25 cellular contexts compared by ENCODE assay signal in genomic region chr16:74756203-74756602, GRCh38. TPM values are rescaled to one million over a fixed set of nuclear protein-coding genes. Genes with fewer than 3 reads are reported as not detected.
A peak's percentile ranks its signal among the peaks of the same experiment; 100 is the strongest.
DNase-seq lines count a peak whose midpoint lies in the region; ATAC-seq and TF ChIP-seq lines count a peak whose summit lies in the region.
"Had no signal": no experiment of that assay in that cellular context is flagged by ENCODE, and none has a peak within 500 bp of the region (broad histone marks: within the 10 kb centered on the region; RNA-seq: fewer than 3 reads in every experiment).

No MANE protein-coding gene starts in this region.

- no peak overlapping the region for H3K4me3 ChIP-seq in NT2/D1 (ENCODE audit: insufficient read length, low read depth)
- peak overlapping the region in 1 of 2 donors; percentile 5 for H3K4me3 ChIP-seq in neuronal stem cell (ENCODE audit: low read length in 2 of 2)
- H3K4me3 ChIP-seq in upper lobe of right lung = no peak overlapping the region
- H3K4me3 ChIP-seq: A549; BLaER1 treated with 17β-estradiol and CSF1 and Interleukin-3, amounts not matched to agents 10 nM and 100 nM had no signal

- in situ Hi-C loops in KBM-7 (cut with MboI; ENCODE audit: low pct_unique_long_range_greater_than_20kb, low sequenced_read_pairs) = no loop called here

- no peak for TF ChIP-seq CTCF in chondrocyte (IDR thresholded peaks at IDR 0.05)
- TF ChIP-seq CTCF in upper lobe of right lung (IDR thresholded peaks at IDR 0.05) = no peak

- no peak overlapping the region for H2BK120ac ChIP-seq in neuronal stem cell (ENCODE audit: low read depth, low read length)

- no peak overlapping the region for H3K4me2 ChIP-seq in neuronal stem cell (ENCODE audit: insufficient read depth, low read length, poor library complexity, severe bottlenecking)
- H3K4me2 ChIP-seq: A549; BLaER1 treated with 17β-estradiol and CSF1 and Interleukin-3, amounts not matched to agents 10 nM and 100 nM; KMS-11 had no signal

- no peak overlapping the region for H4K8ac ChIP-seq in neuronal stem cell (ENCODE audit: low read depth, low read length)

- peak overlapping the region; percentile 4 for H2AK5ac ChIP-seq in neuronal stem cell (ENCODE audit: low read depth, low read length)

- no peaks in the 10 kb centered on the region for H3K36me3 Mint-ChIP-seq in chondrocyte (ENCODE audit: low read depth)
- no peaks in the 10 kb centered on the region for H3K36me3 Mint-ChIP-seq in activated naive CD4-positive, alpha-beta T cell treated with anti-CD3 and anti-CD28 coated beads for 36 hours (ENCODE audit: low read depth)

- H3K18ac ChIP-seq in neuronal stem cell (ENCODE audit: low read length) = no peak overlapping the region

- H3K23ac ChIP-seq in neuronal stem cell (ENCODE audit: low read depth, low read length, poor library complexity) = no peak overlapping the region

- H3K4ac ChIP-seq in neuronal stem cell (ENCODE audit: low read length) = no peak overlapping the region

- no peaks in the 10 kb centered on the region for H3K9me3 ChIP-seq in NT2/D1 (ENCODE audit: insufficient read depth, low read length)
- H3K9me3 ChIP-seq in neuronal stem cell (replicated peaks in 1 of 2; ENCODE audit: control insufficient read depth in 2 of 2, insufficient read depth in 1 of 2, low read depth in 1 of 2, low read length in 2 of 2) = no peaks in the 10 kb centered on the region
- H3K9me3 ChIP-seq in upper lobe of right lung = no peaks in the 10 kb centered on the region
- H3K9me3 ChIP-seq: A549; BLaER1 treated with 17β-estradiol and CSF1 and Interleukin-3, amounts not matched to agents 10 nM and 100 nM had no signal

- peaks cover 4% of the 10 kb centered on the region for H3K4me1 ChIP-seq in NT2/D1 (ENCODE audit: insufficient read depth, insufficient read length)
- no peaks in the 10 kb centered on the region for H3K4me1 ChIP-seq in neuronal stem cell (ENCODE audit: control insufficient read depth in 2 of 2, insufficient read depth in 1 of 2, low read depth in 1 of 2, low read length in 2 of 2)
- no peaks in the 10 kb centered on the region for H3K4me1 ChIP-seq in upper lobe of right lung

- no peaks in the 10 kb centered on the region for H3K9me3 Mint-ChIP-seq in chondrocyte (ENCODE audit: low read depth)
- H3K9me3 Mint-ChIP-seq in activated naive CD4-positive, alpha-beta T cell treated with anti-CD3 and anti-CD28 coated beads for 36 hours = no peaks in the 10 kb centered on the region
- H3K9me3 Mint-ChIP-seq: CD4-positive, alpha-beta T cell had no signal

- no peaks in the 10 kb centered on the region for H3K36me3 ChIP-seq in NT2/D1 (ENCODE audit: insufficient read depth, insufficient read length, low read length)
- H3K36me3 ChIP-seq in neuronal stem cell (replicated peaks in 1 of 2; ENCODE audit: control insufficient read depth in 2 of 2, insufficient read depth in 2 of 2, low read length in 2 of 2) = no peaks in the 10 kb centered on the region
- H3K36me3 ChIP-seq in upper lobe of right lung = no peaks in the 10 kb centered on the region
- H3K36me3 ChIP-seq: BLaER1 treated with 17β-estradiol and CSF1 and Interleukin-3, amounts not matched to agents 10 nM and 100 nM had no signal

- no peak overlapping the region for H3K4me3 Mint-ChIP-seq in chondrocyte (ENCODE audit: unreplicated experiment)
- no peak overlapping the region for H3K4me3 Mint-ChIP-seq in activated naive CD4-positive, alpha-beta T cell treated with anti-CD3 and anti-CD28 coated beads for 36 hours
- H3K4me3 Mint-ChIP-seq: CD4-positive, alpha-beta T cell had no signal

- peaks cover 33% of the 10 kb centered on the region for H3K27me3 Mint-ChIP-seq in chondrocyte (ENCODE audit: low read depth)
- H3K27me3 Mint-ChIP-seq in activated naive CD4-positive, alpha-beta T cell treated with anti-CD3 and anti-CD28 coated beads for 36 hours (ENCODE audit: low read depth) = no peaks in the 10 kb centered on the region
- H3K27me3 Mint-ChIP-seq: CD4-positive, alpha-beta T cell had no signal

- H4K91ac ChIP-seq in neuronal stem cell (ENCODE audit: low read depth, low read length, poor library complexity) = no peak overlapping the region

- H3K79me1 ChIP-seq in neuronal stem cell (ENCODE audit: low read depth, low read length) = no peaks in the 10 kb centered on the region

- H2BK5ac ChIP-seq in neuronal stem cell (ENCODE audit: low read length) = no peak overlapping the region

- H3K27ac ChIP-seq in neuronal stem cell (replicated peaks; ENCODE audit: low read length) = no peak overlapping the region
- H3K27ac ChIP-seq in upper lobe of right lung = no peak overlapping the region
- H3K27ac ChIP-seq: A549; BLaER1 treated with 17β-estradiol and CSF1 and Interleukin-3, amounts not matched to agents 10 nM and 100 nM; KMS-11; RWPE1 had no signal

- CTCF ChIA-PET in activated naive CD4-positive, alpha-beta T cell treated with anti-CD3 and anti-CD28 coated beads for 36 hours (lab: Charles Lee) = no interaction called here

- no peak overlapping the region for H2BK12ac ChIP-seq in neuronal stem cell (ENCODE audit: low read length)

- WGBS in neuronal stem cell (ENCODE audit: extremely low coverage in 2 of 2, insufficient read length in 2 of 2, insufficient replicate concordance in 1 of 2), 2 donors = no CpG with 5 or more reads among the region's 6 CpGs

- intact Hi-C loops in upper lobe of right lung (cut with DNase I) = no loop called here
- intact Hi-C loops in activated naive CD4-positive, alpha-beta T cell treated with anti-CD3 and anti-CD28 coated beads for 36 hours (cut with micrococcal nuclease) = no loop called here

- H3K14ac ChIP-seq in neuronal stem cell (ENCODE audit: low read length) = no peak overlapping the region

- H3K27ac Mint-ChIP-seq in chondrocyte (ENCODE audit: unreplicated experiment) = no peak overlapping the region
- H3K27ac Mint-ChIP-seq in activated naive CD4-positive, alpha-beta T cell treated with anti-CD3 and anti-CD28 coated beads for 36 hours = no peak overlapping the region
- H3K27ac Mint-ChIP-seq: CD4-positive, alpha-beta T cell had no signal

- H3K27me3 ChIP-seq in NT2/D1 (ENCODE audit: insufficient read depth, insufficient read length) = no peaks in the 10 kb centered on the region
- peaks cover 0 to 28% (median 0%) of the 10 kb centered on the region in 3 experiments for H3K27me3 ChIP-seq in neuronal stem cell (ENCODE audit: control insufficient read depth in 3 of 3, insufficient read depth in 3 of 3, low read depth in 1 of 3, low read length in 3 of 3)
- H3K27me3 ChIP-seq in upper lobe of right lung = peaks cover 8% of the 10 kb centered on the region
- H3K27me3 ChIP-seq: BLaER1 treated with 17β-estradiol and CSF1 and Interleukin-3, amounts not matched to agents 10 nM and 100 nM had no signal

- no peak overlapping the region for H2BK15ac ChIP-seq in neuronal stem cell (ENCODE audit: low read length)

- DNase-seq in NT2/D1 (ENCODE audit: low read depth, low spot score) = no peak
- peak; percentile 59 for DNase-seq in chondrocyte (ENCODE audit: low spot score)
- DNase-seq in neuronal stem cell (ENCODE audit: low spot score) = no peak
- peak; percentile 43 for DNase-seq in upper lobe of right lung
- no peak for DNase-seq in activated naive CD4-positive, alpha-beta T cell treated with anti-CD3 and anti-CD28 coated beads for 36 hours
- no peak for DNase-seq in MV-4-11 (lab: John Stamatoyannopoulos, UW)
- no peak for DNase-seq in KBM-7
- DNase-seq: AML-193; CD4-positive, alpha-beta T cell; COR-L47; DMS53; NCI-H1092; NCI-H1417 treated with DMSO at 0.1 percent for 48 hours; NCI-H1694 treated with DMSO at 0.1 percent for 48 hours; NCI-H2081; NCI-H2227 treated with DMSO at 0.1 percent for 48 hours; NCI-H526 treated with DMSO at 0.1 percent for 48 hours; SHP77 had no signal

- ATAC-seq in upper lobe of right lung = no peak
- ATAC-seq: A549, Panc1 had no signal

- H3K4me1 Mint-ChIP-seq in chondrocyte (ENCODE audit: low read depth) = no peaks in the 10 kb centered on the region
- H3K4me1 Mint-ChIP-seq in activated naive CD4-positive, alpha-beta T cell treated with anti-CD3 and anti-CD28 coated beads for 36 hours (ENCODE audit: low read depth) = no peaks in the 10 kb centered on the region

- H3K9ac ChIP-seq in NT2/D1 (ENCODE audit: insufficient read length, low read depth) = peak overlapping the region; percentile 36
- no peak overlapping the region for H3K9ac ChIP-seq in neuronal stem cell (ENCODE audit: low read depth, low read length, poor library complexity)
- H3K9ac ChIP-seq: BLaER1 treated with 17β-estradiol and CSF1 and Interleukin-3, amounts not matched to agents 10 nM and 100 nM; KMS-11 had no signal

- no peak overlapping the region for H2AFZ ChIP-seq in neuronal stem cell (ENCODE audit: low read length)

RNA-seq across cellular contexts. Expression of gene FA2H, which starts 18.4 kb away (rescaled TPM):
- not detected in 3 replicates for total RNA-seq in chondrocyte
- polyA plus RNA-seq in neuronal stem cell (2013, experiment 1 of 2) = 0.06 TPM
- polyA plus RNA-seq in neuronal stem cell (2013, experiment 2 of 2) = 0.07 TPM
- total RNA-seq in upper lobe of right lung = 2.1 TPM
- total RNA-seq in activated naive CD4-positive, alpha-beta T cell treated with anti-CD3 and anti-CD28 coated beads for 36 hours = under 1 TPM in 1 of 2 experiments, not detected in 1; 0.15 TPM
- total RNA-seq: CD4-positive, alpha-beta T cell; Daoy; H4 had no signal

RNA-seq across cellular contexts. Expression of gene MLKL, which starts 55.5 kb away (rescaled TPM):
- total RNA-seq in chondrocyte = 2.7 to 3.4 TPM in 2 of 3 replicates, not detected in the other
- 0.10 TPM for polyA plus RNA-seq in neuronal stem cell (2013, experiment 1 of 2)
- 0.01 TPM for polyA plus RNA-seq in neuronal stem cell (2013, experiment 2 of 2)
- total RNA-seq in upper lobe of right lung = 28.6 TPM
- total RNA-seq in activated naive CD4-positive, alpha-beta T cell treated with anti-CD3 and anti-CD28 coated beads for 36 hours = 10 to 100 TPM; 10.7 to 12.0 TPM

Comparison
In these comparisons a context has a peak if more than half of its experiments do, and no peak if none do; other contexts are left out.
1. DNase-seq: peak in chondrocyte (single experiment) and upper lobe of right lung (single experiment); none in NT2/D1 (single experiment), neuronal stem cell (single experiment), activated naive CD4-positive, alpha-beta T cell treated with anti-CD3 and anti-CD28 coated beads for 36 hours (single experiment), MV-4-11 (single experiment) and KBM-7 (single experiment).